In genomic region chr13:80337011-80337688, GRCh38 we compare ENCODE assay signal across 10 cellular contexts. TPM values are rescaled to one million over a fixed set of nuclear protein-coding genes. Genes with fewer than 3 reads are reported as not detected.
A peak's percentile ranks its signal among the peaks of the same experiment; 100 is the strongest.
DNase-seq lines count a peak whose midpoint lies in the region; ATAC-seq, FAIRE-seq and TF ChIP-seq lines count a peak whose summit lies in the region.
"Had no signal": no experiment of that assay in that cellular context is flagged by ENCODE, and none has a peak within 500 bp of the region (broad histone marks: within the 10 kb centered on the region; RNA-seq: fewer than 3 reads in every experiment).

No MANE protein-coding gene starts in this region.

- H2AFZ ChIP-seq in HepG2 (ENCODE audit: low read length) = no peak overlapping the region

- H3K9ac ChIP-seq in HUES64 (ENCODE audit: low read depth, low read length) (peak overlapping the region; percentile 99; the same call in 1 of the 2 replicates), colonic mucosa (ENCODE audit: low read depth in 2 of 2, low read length in 2 of 2) (peak overlapping the region; percentile 53 to 99), HepG2 (ENCODE audit: insufficient read depth, low read depth, low read length) (peak overlapping the region; percentile 95), stomach smooth muscle (ENCODE audit: low read length in 2 of 2) (peak overlapping the region; percentile 36 to 78)

- peak overlapping the region; percentile 76 for H3K4me2 ChIP-seq in HepG2 (ENCODE audit: low read depth, low read length)

- H3K9me3 ChIP-seq in HUES64 (ENCODE audit: insufficient read depth, low read depth, low read length) (no peaks in the 10 kb centered on the region), colonic mucosa (no peaks in the 10 kb centered on the region), HepG2 (ENCODE audit: low read length) (no peaks in the 10 kb centered on the region), stomach smooth muscle (ENCODE audit: control insufficient read depth in 2 of 2, low read length in 2 of 2) (no peaks in the 10 kb centered on the region)

- no TSS peak for BruUV-seq in HepG2 (replicated peaks; lab: Mats Ljungman, UMichigan)

- TF ChIP-seq POLR2A in HepG2 (IDR thresholded peaks at IDR 0.05; ENCODE audit: insufficient read depth in 1 of 2, low read depth in 2 of 2, low read length in 2 of 2) = no peak

- CTCF ChIA-PET in HepG2 (lab: Yijun Ruan, JAX; ENCODE audit: low intra/inter-chr PET ratio, low total read pairs) = no interaction called here

- no peaks in the 10 kb centered on the region for H3K27me3 ChIP-seq in HUES64 (ENCODE audit: insufficient read depth, low read length)
- no peaks in the 10 kb centered on the region for H3K27me3 ChIP-seq in colonic mucosa
- no peaks in the 10 kb centered on the region; a peak in 1 of 5 replicates for H3K27me3 ChIP-seq in HepG2 (ENCODE audit: control insufficient read depth in 1 of 2, insufficient read depth in 2 of 2, low read length in 2 of 2)
- no peaks in the 10 kb centered on the region for H3K27me3 ChIP-seq in stomach smooth muscle (ENCODE audit: control insufficient read depth in 1 of 2, insufficient read depth in 2 of 2, low read length in 2 of 2)

- POLR2A ChIA-PET in HepG2 (lab: Yijun Ruan, JAX) = interaction anchor here (0.6 kb wide), 1 partner anchor 36 kb away, joined by 4 read pairs; no protein-coding TSS in a partner anchor

- H3K79me2 ChIP-seq in HepG2 (ENCODE audit: insufficient read depth, low read length) = peaks cover 63% of the 10 kb centered on the region

- DNase-seq in colonic mucosa (peak; percentile 35), HepG2 (ENCODE audit: low spot score) (no peak), NK-92 (lab: John Stamatoyannopoulos, UW; ENCODE audit: unreplicated experiment) (no peak), ecto neural progenitor cell (ENCODE audit: low spot score) (no peak)
- DNase-seq: NCI-H1092 treated with DMSO at 0.1 percent for 48 hours had no signal

- ATAC-seq in HepG2 = no peak
- ATAC-seq in HG03039 (IDR thresholded peaks at IDR 0.05; ENCODE audit: unreplicated experiment) = no peak
- ATAC-seq in GM18858 (IDR thresholded peaks at IDR 0.05; ENCODE audit: unreplicated experiment) = no peak

- no peak for TF ChIP-seq RAD21 in HepG2 (CRISPR knock-in tag; IDR thresholded peaks at IDR 0.05)

- TF ChIP-seq EP300 in HepG2 (IDR thresholded peaks at IDR 0.05; ENCODE audit: low read depth in 2 of 2, low read length in 2 of 2) = no peak
- no peak for TF ChIP-seq EP300 in HepG2 (CRISPR knock-in tag; IDR thresholded peaks at IDR 0.05; ENCODE audit: borderline replicate concordance)

- H3K4me1 ChIP-seq in HUES64 (ENCODE audit: insufficient read depth, low read length) (peaks cover 30% of the 10 kb centered on the region; the same call in 1 of the 2 replicates), colonic mucosa (no peaks in the 10 kb centered on the region), HepG2 (ENCODE audit: insufficient read depth, low read length) (peaks cover 35% of the 10 kb centered on the region), stomach smooth muscle (ENCODE audit: control insufficient read depth, insufficient read depth, low read length) (peaks cover 9% of the 10 kb centered on the region)

- FAIRE-seq in HepG2 (lab: Jason Lieb, UNC) = no peak

- H4K20me1 ChIP-seq in HepG2 (ENCODE audit: insufficient read depth, low read length) = peaks cover 36% of the 10 kb centered on the region

- H3K27ac ChIP-seq in HUES64 (ENCODE audit: low read depth, low read length) (no peak overlapping the region), colonic mucosa (peak overlapping the region; percentile 98), HepG2 (ENCODE audit: extremely low read length, insufficient read depth, low read length) (no peak overlapping the region), stomach smooth muscle (ENCODE audit: low read length) (peak overlapping the region; percentile 18)

- peaks cover 59% of the 10 kb centered on the region for H3K36me3 ChIP-seq in HUES64 (ENCODE audit: insufficient read depth, low read length)
- no peaks in the 10 kb centered on the region for H3K36me3 ChIP-seq in colonic mucosa
- H3K36me3 ChIP-seq in HepG2 (replicated peaks in 1 of 2; ENCODE audit: control insufficient read depth in 1 of 2, insufficient read depth in 2 of 2, low read length in 2 of 2) = peaks cover 5 to 9% of the 10 kb centered on the region in 2 experiments
- peaks cover 7 to 10% of the 10 kb centered on the region in 2 donors for H3K36me3 ChIP-seq in stomach smooth muscle (ENCODE audit: control insufficient read depth in 2 of 2, insufficient read depth in 2 of 2, low read length in 2 of 2)

- no peak for TF ChIP-seq CTCF in colonic mucosa (IDR thresholded peaks at IDR 0.05)
- no peak for TF ChIP-seq CTCF in HepG2 (CRISPR knock-in tag; IDR thresholded peaks at IDR 0.05)

- 37% methylated on average over 26 of the region's 26 CpGs for WGBS in HUES64
- WGBS in HepG2 (ENCODE audit: low lambda C conversion rate) = 82% methylated on average over 13 of the region's 26 CpGs

- in situ Hi-C loops in HepG2 (cut with HindIII; ENCODE audit: extremely low pct_ligation_motif_present, low pct_unique_long_range_greater_than_20kb) = loop anchor here (25.0 kb wide), 1 partner anchor 925 kb away; the partner anchor contains the start of gene RBM26

- intact Hi-C loops in colonic mucosa (cut with DNase I) (loop anchor here (10.0 kb wide), 2 partner anchors 82 to 472 kb away; no protein-coding TSS in a partner anchor), HepG2 (cut with micrococcal nuclease; ENCODE audit: unreplicated experiment) (no loop called here)

- H3K4me3 ChIP-seq in HUES64 (ENCODE audit: low read length) (peak overlapping the region; percentile 99), colonic mucosa (peak overlapping the region; percentile 55), HepG2 (replicated peaks in 1 of 3; ENCODE audit: insufficient read depth in 1 of 3, low read depth in 2 of 3, low read length in 3 of 3) (peak overlapping the region; percentile 77 to 99 (median 97); a peak in 5 of 6 replicates), stomach smooth muscle (ENCODE audit: low read length in 2 of 2) (peak overlapping the region; percentile 4 to 93)

TF ChIP-seq in HepG2, 621 proteins besides CTCF, POLR2A, EP300 and RAD21 (continues in another document):
- TF ChIP-seq SNAPC5 (CRISPR knock-in tag; IDR thresholded peaks at IDR 0.05; ENCODE audit: borderline replicate concordance) (no peak), NFYC (CRISPR knock-in tag; IDR thresholded peaks at IDR 0.05) (no peak), BCL6 (CRISPR knock-in tag; IDR thresholded peaks at IDR 0.05) (no peak), GTF3A (CRISPR knock-in tag; conservative IDR thresholded peaks at IDR 0.05) (no peak)

RNA-seq across cellular contexts. Expression of gene SPRY2, which starts 3.8 kb away (rescaled TPM):
- 68.7 TPM for polyA plus RNA-seq in HUES64 (2013, experiment 1 of 2)
- polyA plus RNA-seq in HUES64 (2013, experiment 2 of 2) = 98.0 TPM
- total RNA-seq in colonic mucosa (10 to 100 TPM; 27.9 to 83.3 TPM), HepG2 (2016; rRNA removed; fragmentation: Illumina TruSeq; extraction: Trizol) (7.4 and 9.8 TPM in 2 replicates)
- 4.1 and 5.1 TPM in 2 replicates for total RNA-seq in HepG2 (2016; cell fraction: cytosol; rRNA removed; fragmentation: Illumina TruSeq; extraction: Trizol; ENCODE audit: low read depth)
- total RNA-seq in HepG2 (2016; cell fraction: insoluble cytoplasmic fraction; rRNA removed; fragmentation: Illumina TruSeq; extraction: Trizol) = 7.1 and 7.9 TPM in 2 replicates
- 12.8 and 12.9 TPM in 2 replicates for total RNA-seq in HepG2 (2016; cell fraction: membrane; rRNA removed; fragmentation: Illumina TruSeq; extraction: Trizol)
- 9.3 and 9.6 TPM in 2 replicates for total RNA-seq in HepG2 (2016; cell fraction: nucleus; rRNA removed; fragmentation: Illumina TruSeq; extraction: Trizol)
- polyA plus RNA-seq in HepG2 (2011; rRNA removed) = 21.4 and 25.1 TPM in 2 replicates
- polyA plus RNA-seq in HepG2 (2011; cell fraction: cytosol; rRNA removed) = 23.5 and 27.7 TPM in 2 replicates
- polyA plus RNA-seq in HepG2 (2011; cell fraction: nucleus; rRNA removed) = 13.8 and 14.2 TPM in 2 replicates
- polyA plus RNA-seq in HepG2 (2012) = 8.4 and 9.8 TPM in 2 replicates
- 4.9 and 5.4 TPM in 2 replicates for polyA plus RNA-seq in HepG2 (2016; cell fraction: cytosol; fragmentation: Illumina TruSeq; extraction: Trizol; ENCODE audit: low read depth)
- 12.2 and 12.8 TPM in 2 replicates for polyA plus RNA-seq in HepG2 (2016; cell fraction: insoluble cytoplasmic fraction; fragmentation: Illumina TruSeq; extraction: Trizol; ENCODE audit: low read depth)
- polyA plus RNA-seq in HepG2 (2016; cell fraction: membrane; fragmentation: Illumina TruSeq; extraction: Trizol; ENCODE audit: low read depth) = 11.6 and 12.5 TPM in 2 replicates
- 16.3 and 17.0 TPM in 2 replicates for polyA plus RNA-seq in HepG2 (2016; cell fraction: nucleus; fragmentation: Illumina TruSeq; extraction: Trizol; ENCODE audit: insufficient read depth, low read depth)
- polyA minus RNA-seq in HepG2 (2011; rRNA and poly(A)+ RNA removed; ENCODE audit: low replicate concordance) = 7.9 and 33.9 TPM in 2 replicates
- 11.2 and 12.0 TPM in 2 replicates for polyA minus RNA-seq in HepG2 (2011; cell fraction: cytosol; rRNA and poly(A)+ RNA removed)
- polyA minus RNA-seq in HepG2 (2011; cell fraction: nucleus; rRNA and poly(A)+ RNA removed) = 12.7 and 13.4 TPM in 2 replicates
- total RNA-seq: T-helper 2 cell treated with Interferon-gamma antibody and Interleukin-4, amounts not matched to agents 100 ng/mL and 5 ng/mL, for 36 hours had no signal

Comparison
In these comparisons a context has a peak if more than half of its experiments do, and no peak if none do; other contexts are left out.
1. H3K27ac ChIP-seq: peak in colonic mucosa (single experiment) and stomach smooth muscle (single experiment); none in HUES64 (single experiment) and HepG2 (single experiment).
2. H3K4me3 ChIP-seq: peak in every context shown above with its lines; median percentile 99 in HUES64; 97 in HepG2; 55 in colonic mucosa; 48 in stomach smooth muscle.
3. Peak in every context shown above with its lines, with median percentiles within 50 percentile points of each other: H3K9ac ChIP-seq.